Comparison of ENCODE assay signal across 23 cellular contexts in the genomic region with DNA sequence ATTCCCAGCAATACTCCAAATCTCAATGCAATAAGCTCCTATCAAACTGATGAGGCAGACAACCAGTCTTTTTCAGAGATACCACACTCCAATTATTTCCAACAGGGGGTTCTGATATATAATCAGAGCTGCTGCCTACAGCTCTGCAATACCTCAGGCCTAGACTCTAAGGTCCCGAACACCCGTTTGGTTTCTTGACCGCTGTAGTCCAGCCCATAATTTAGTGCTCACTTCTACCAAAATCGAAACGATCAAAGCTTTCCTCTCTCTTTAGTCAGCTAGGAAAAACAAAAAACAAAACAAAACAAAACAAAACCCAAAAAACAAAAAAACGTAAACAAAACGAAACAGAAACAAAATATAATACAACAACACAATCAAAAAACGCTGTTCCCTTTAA.
DNase-seq lines count a peak whose midpoint lies in the region; ATAC-seq, FAIRE-seq and TF ChIP-seq lines count a peak whose summit lies in the region.
"Had no signal": no experiment of that assay in that cellular context is flagged by ENCODE, and none has a peak within 500 bp of the region (broad histone marks: within the 10 kb centered on the region; RNA-seq: fewer than 3 reads in every experiment).

No MANE protein-coding gene starts in this region.

- H3K27me3 ChIP-seq in OCI-LY1 (ENCODE audit: insufficient read depth, low read length), result no peaks in the 10 kb centered on the region
- H3K27me3 ChIP-seq: SJSA1 had no signal

- no peaks in the 10 kb centered on the region for H4K20me1 ChIP-seq in OCI-LY1 (ENCODE audit: insufficient read depth, low read length)

- no peaks in the 10 kb centered on the region for H3F3A ChIP-seq in OCI-LY1 (ENCODE audit: insufficient read depth, low read length)

- no peak overlapping the region for H2AFZ ChIP-seq in OCI-LY1 (ENCODE audit: low read length)

- no peaks in the 10 kb centered on the region for H3K4me1 ChIP-seq in OCI-LY1 (ENCODE audit: insufficient read depth, low read length, severe bottlenecking)
- H3K4me1 ChIP-seq: SJSA1 had no signal

- H3K9ac ChIP-seq in OCI-LY1 (ENCODE audit: low read length), result no peak overlapping the region

- no peaks in the 10 kb centered on the region for H3K79me2 ChIP-seq in OCI-LY1 (ENCODE audit: insufficient read depth, low read length)

- peak; percentile 62 for FAIRE-seq in endometrium (lab: Jason Lieb, UNC)
- FAIRE-seq: HepG2 had no signal

- no peak for TF ChIP-seq CTCF in OCI-LY1 (IDR thresholded peaks at IDR 0.05; ENCODE audit: low read length)

- ATAC-seq in HG02938 (IDR thresholded peaks at IDR 0.05; ENCODE audit: unreplicated experiment), result no peak
- ATAC-seq: HCT116, HepG2 had no signal

- H3K9me3 ChIP-seq in OCI-LY1 (ENCODE audit: low read length), result no peaks in the 10 kb centered on the region
- H3K9me3 ChIP-seq: SJSA1 had no signal

- no peak overlapping the region for H3K4me3 ChIP-seq in OCI-LY1 (ENCODE audit: low read depth, low read length, poor library complexity, severe bottlenecking)
- H3K4me3 ChIP-seq: SJSA1 had no signal

- H3K9me2 ChIP-seq in OCI-LY1 (ENCODE audit: low read depth, low read length), result no peaks in the 10 kb centered on the region

- peak overlapping the region; percentile 32; the same call in 1 of the 2 replicates for H3K4me2 ChIP-seq in OCI-LY1 (ENCODE audit: low read length)

- H3K36me3 ChIP-seq in OCI-LY1 (ENCODE audit: insufficient read depth, low read length), result no peaks in the 10 kb centered on the region
- H3K36me3 ChIP-seq: SJSA1 had no signal

- DNase-seq in NCI-H146 (lab: John Stamatoyannopoulos, UW) (peak; percentile 11), NCI-H146 treated with DMSO at 0.1 percent for 48 hours (lab: John Stamatoyannopoulos, UW; ENCODE audit: unreplicated experiment) (no peak), HT1080 (ENCODE audit: low read depth) (peak; percentile 2), dermis blood vessel endothelial cell (no peak), NK-92 (lab: John Stamatoyannopoulos, UW; ENCODE audit: unreplicated experiment) (no peak)
- DNase-seq: Calu3, DND-41, GOT3, Kasumi-1, NCI-H1105 treated with DMSO at 0.1 percent for 48 hours, NCI-H1694, NCI-H2107, NCI-H524 treated with DMSO at 0.1 percent for 48 hours, Right ventricle myocardium superior, RPMI8226 had no signal

- no peak overlapping the region for H3K27ac ChIP-seq in OCI-LY1 (ENCODE audit: low read depth, low read length, poor library complexity, severe bottlenecking)
- H3K27ac ChIP-seq: 22Rv1, C4-2B, SJSA1 had no signal

Comparison
In these comparisons a context has a peak if more than half of its experiments do, and no peak if none do; other contexts are left out.
1. DNase-seq: peak in NCI-H146 (single experiment) and HT1080 (single experiment); none in NCI-H146 treated with DMSO at 0.1 percent for 48 hours (single experiment), dermis blood vessel endothelial cell (single experiment) and NK-92 (single experiment).